ENCODE assay signal across 32 cellular contexts in the genomic region with DNA sequence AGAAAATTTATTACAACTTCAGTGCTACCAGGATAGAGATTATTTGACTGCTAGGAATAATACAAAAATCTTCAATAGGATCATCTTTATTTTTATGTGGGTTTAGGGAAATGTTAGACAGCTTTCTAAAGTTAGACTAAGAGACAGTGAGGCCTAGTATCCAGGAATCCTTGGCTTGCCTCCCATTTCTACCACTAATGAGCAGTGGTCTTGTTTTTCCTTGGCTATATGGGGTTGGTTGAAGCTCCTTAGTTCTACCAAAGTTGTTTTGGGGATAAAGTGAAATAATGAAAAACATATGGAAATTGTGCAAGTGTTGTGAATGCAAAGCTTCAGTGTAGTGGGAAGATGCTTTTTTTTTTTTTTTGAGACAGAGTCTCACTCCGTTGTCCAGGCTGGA.
"Had no signal": no experiment of that assay in that cellular context is flagged by ENCODE, and none has a peak within 500 bp of the region (broad histone marks: within the 10 kb centered on the region; RNA-seq: fewer than 3 reads in every experiment).

No MANE protein-coding gene starts in this region.

- H3K27me3 Mint-ChIP-seq: activated CD8-positive, alpha-beta memory T cell treated with anti-CD3 and anti-CD28 coated beads, Interleukin-2, amount 10 ng/mL, durations not matched to agents 7 days and 5 days; naive B cell; progenitor cell of endocrine pancreas; stimulated activated naive CD8-positive, alpha-beta T cell treated with anti-CD3 and anti-CD28 coated beads, Interleukin-15, Interleukin-2, amounts not matched to agents 100 ng/mL and 50 ng/mL, for 24 hours; type B pancreatic cell had no signal

- H3K4me3 ChIP-seq: body of pancreas, cardiac muscle cell, colonic mucosa, dorsolateral prefrontal cortex, gastrocnemius medialis, mucosa of descending colon, right lobe of liver, skin epidermis, uterus had no signal

- H3K4me1 ChIP-seq: body of pancreas, colonic mucosa, gastrocnemius medialis, uterus had no signal

- H3K4me1 Mint-ChIP-seq: activated CD8-positive, alpha-beta memory T cell treated with anti-CD3 and anti-CD28 coated beads, Interleukin-2, amount 10 ng/mL, durations not matched to agents 7 days and 5 days; nephron progenitor cell; WTC11 had no signal

- H3K9me3 ChIP-seq: colonic mucosa, gastrocnemius medialis, mucosa of descending colon, neutrophil, right lobe of liver, uterus had no signal

- H3K9me3 Mint-ChIP-seq: activated naive CD4-positive, alpha-beta T cell treated with anti-CD3 and anti-CD28 coated beads, Interleukin-2, amount 50 U/mL, for 72 hours; naive B cell; nephron progenitor cell; stimulated activated effector memory CD8-positive, alpha-beta T cell treated with anti-CD3 and anti-CD28 coated beads, Interleukin-12 subunit alpha, Interleukin-12 subunit beta, amount 100 ng/mL, for 72 hours; stimulated activated naive CD8-positive, alpha-beta T cell treated with anti-CD3 and anti-CD28 coated beads, Interleukin-15, Interleukin-2, amounts not matched to agents 100 ng/mL and 50 ng/mL, for 24 hours; type B pancreatic cell; WTC11 had no signal

- H3K36me3 ChIP-seq: colonic mucosa, uterus had no signal

- H3K4me3 Mint-ChIP-seq: activated CD8-positive, alpha-beta memory T cell treated with anti-CD3 and anti-CD28 coated beads, Interleukin-2, amount 10 ng/mL, durations not matched to agents 7 days and 5 days; activated CD8-positive, alpha-beta T cell treated with anti-CD3 and anti-CD28 coated beads, Interleukin-2, amount 10 ng/mL, durations not matched to agents 7 days and 5 days; naive B cell; nephron progenitor cell; stimulated activated effector memory CD8-positive, alpha-beta T cell treated with anti-CD3 and anti-CD28 coated beads, Interleukin-12 subunit alpha, Interleukin-12 subunit beta, amount 100 ng/mL, for 72 hours; stimulated activated naive CD8-positive, alpha-beta T cell treated with anti-CD3 and anti-CD28 coated beads, Interleukin-15, Interleukin-2, amounts not matched to agents 100 ng/mL and 50 ng/mL, for 24 hours; type B pancreatic cell; WTC11 had no signal

- DNase-seq: activated CD8-positive, alpha-beta memory T cell treated with anti-CD3 and anti-CD28 coated beads, Interleukin-2, amount 10 ng/mL, durations not matched to agents 7 days and 5 days; activated CD8-positive, alpha-beta T cell treated with anti-CD3 and anti-CD28 coated beads, Interleukin-2, amount 10 ng/mL, durations not matched to agents 7 days and 5 days; activated naive CD4-positive, alpha-beta T cell; activated T-cell treated with anti-CD3 and anti-CD28 coated beads, Interleukin-2, amount 50 U/mL, for 48 hours; aorta; body of pancreas; cerebellar nuclear complex; colonic mucosa; dorsolateral prefrontal cortex; effector memory CD4-positive, alpha-beta T cell; gastrocnemius medialis; glutamatergic neuron; islet precursor cell; left ventricle myocardium superior; mucosa of descending colon; naive B cell; nephron progenitor cell; right lobe of liver; stimulated activated CD4-positive, alpha-beta T cell treated with anti-CD3 and anti-CD28 coated beads, Interleukin-12 subunit alpha, Interleukin-12 subunit beta, amount 100 ng/mL, for 4 hours; stimulated activated CD4-positive, alpha-beta T cell treated with anti-CD3 and anti-CD28 coated beads, Interleukin-4, amount 100 ng/mL, for 1 hour; substantia nigra; T-helper 2 cell; uterus had no signal

- H3K27ac Mint-ChIP-seq: activated CD8-positive, alpha-beta memory T cell treated with anti-CD3 and anti-CD28 coated beads, Interleukin-2, amount 10 ng/mL, durations not matched to agents 7 days and 5 days; activated CD8-positive, alpha-beta T cell treated with anti-CD3 and anti-CD28 coated beads, Interleukin-2, amount 10 ng/mL, durations not matched to agents 7 days and 5 days; activated naive CD4-positive, alpha-beta T cell treated with anti-CD3 and anti-CD28 coated beads, Interleukin-2, amount 50 U/mL, for 72 hours; nephron progenitor cell; progenitor cell of endocrine pancreas; stimulated activated effector memory CD8-positive, alpha-beta T cell treated with anti-CD3 and anti-CD28 coated beads, Interleukin-12 subunit alpha, Interleukin-12 subunit beta, amount 100 ng/mL, for 72 hours; stimulated activated naive CD8-positive, alpha-beta T cell treated with anti-CD3 and anti-CD28 coated beads, Interleukin-15, Interleukin-2, amounts not matched to agents 100 ng/mL and 50 ng/mL, for 24 hours; type B pancreatic cell; WTC11 had no signal

- H3K27ac ChIP-seq: body of pancreas, cardiac muscle cell, colonic mucosa, dorsolateral prefrontal cortex, gastrocnemius medialis, neutrophil, right lobe of liver, skin epidermis, uterus had no signal

- H3K27me3 ChIP-seq: body of pancreas, cardiac muscle cell, colonic mucosa, dorsolateral prefrontal cortex, gastrocnemius medialis, neutrophil, right lobe of liver, uterus had no signal

- ATAC-seq: activated CD8-positive, alpha-beta memory T cell treated with anti-CD3 and anti-CD28 coated beads, Interleukin-2, amount 10 ng/mL, durations not matched to agents 7 days and 5 days; activated CD8-positive, alpha-beta T cell treated with anti-CD3 and anti-CD28 coated beads, Interleukin-2, amount 10 ng/mL, durations not matched to agents 7 days and 5 days; activated naive CD4-positive, alpha-beta T cell treated with anti-CD3 and anti-CD28 coated beads, Interleukin-2, amount 50 U/mL, for 72 hours; body of pancreas; gastrocnemius medialis; left ventricle myocardium superior; mucosa of descending colon; right lobe of liver; stimulated activated effector memory CD8-positive, alpha-beta T cell treated with anti-CD3 and anti-CD28 coated beads, Interleukin-12 subunit alpha, Interleukin-12 subunit beta, amount 100 ng/mL, for 72 hours; WTC11 had no signal
